Comparison of ENCODE assay signal across 8 cellular contexts in genomic region chr3:24521306-24522154, GRCh38. TPM values are rescaled to one million over a fixed set of nuclear protein-coding genes. Genes with fewer than 3 reads are reported as not detected.
A peak's percentile ranks its signal among the peaks of the same experiment; 100 is the strongest.
DNase-seq lines count a peak whose midpoint lies in the region; ATAC-seq and TF ChIP-seq lines count a peak whose summit lies in the region.

No MANE protein-coding gene starts in this region.

- no peaks in the 10 kb centered on the region for H3K36me3 Mint-ChIP-seq in activated T-cell treated with anti-CD3 and anti-CD28 coated beads, Interleukin-2, amount 50 U/mL, for 4 hours (ENCODE audit: insufficient read depth)
- H3K36me3 Mint-ChIP-seq in nephron (ENCODE audit: low read depth), result no peaks in the 10 kb centered on the region

- peaks cover 46% of the 10 kb centered on the region for H3K27me3 Mint-ChIP-seq in activated T-cell treated with anti-CD3 and anti-CD28 coated beads, Interleukin-2, amount 50 U/mL, for 4 hours (ENCODE audit: low read depth)
- H3K27me3 Mint-ChIP-seq in nephron (ENCODE audit: low read depth), result peaks cover 82% of the 10 kb centered on the region

- peak overlapping the region; percentile 10 to 74 (median 31) for H3K27ac Mint-ChIP-seq in nephron

- H3K9me3 Mint-ChIP-seq in activated T-cell treated with anti-CD3 and anti-CD28 coated beads, Interleukin-2, amount 50 U/mL, for 4 hours, result no peaks in the 10 kb centered on the region
- no peaks in the 10 kb centered on the region for H3K9me3 Mint-ChIP-seq in nephron

- no peak overlapping the region for H3K4me3 Mint-ChIP-seq in activated T-cell treated with anti-CD3 and anti-CD28 coated beads, Interleukin-2, amount 50 U/mL, for 4 hours
- H3K4me3 Mint-ChIP-seq in nephron, result peak overlapping the region; percentile 76 to 83 (median 83)

- TF ChIP-seq CTCF in nephron (IDR thresholded peaks at IDR 0.05; ENCODE audit: unreplicated experiment in 3 of 3), result no peak
- no peak for TF ChIP-seq CTCF in GM10266 (IDR thresholded peaks at IDR 0.05; ENCODE audit: control insufficient read depth, insufficient read depth, low read depth, missing control alignments)

- H3K4me1 Mint-ChIP-seq in activated T-cell treated with anti-CD3 and anti-CD28 coated beads, Interleukin-2, amount 50 U/mL, for 4 hours (ENCODE audit: low read depth), result no peaks in the 10 kb centered on the region
- H3K4me1 Mint-ChIP-seq in nephron, result peaks cover 6% of the 10 kb centered on the region

- peak; percentile 35 to 49 for ATAC-seq in activated T-cell treated with anti-CD3 and anti-CD28 coated beads, Interleukin-2, amount 50 U/mL, for 4 hours
- ATAC-seq in SK-N-SH treated with all-trans-retinoic acid at 6 μM for 48 hours, result peak; percentile 86
- no peak for ATAC-seq in HG03095 (IDR thresholded peaks at IDR 0.05; ENCODE audit: unreplicated experiment)

- DNase-seq in activated T-cell treated with anti-CD3 and anti-CD28 coated beads, Interleukin-2, amount 50 U/mL, for 4 hours, result no peak
- no peak for DNase-seq in activated T-cell treated with anti-CD3 and anti-CD28 coated beads, Interleukin-2, amount 50 U/mL, for 1 hour
- DNase-seq in globus pallidus (ENCODE audit: low spot score), result peak; percentile 47
- no peak for DNase-seq in GM10266 (ENCODE audit: extremely low spot score)
- DNase-seq in GDM1 (lab: John Stamatoyannopoulos, UW), result no peak

TF ChIP-seq in SK-N-SH treated with all-trans-retinoic acid at 6 μM for 48 hours, 23 proteins besides CTCF, POLR2A, EP300 and RAD21:
- TF ChIP-seq PATZ1 (CRISPR knock-in tag; IDR thresholded peaks at IDR 0.05; ENCODE audit: borderline replicate concordance) (no peak), POU6F1 (CRISPR knock-in tag; IDR thresholded peaks at IDR 0.05; ENCODE audit: borderline replicate concordance, low read depth) (no peak), ARNTL (CRISPR knock-in tag; IDR thresholded peaks at IDR 0.05; ENCODE audit: borderline replicate concordance, low read depth) (no peak), CSDC2 (CRISPR knock-in tag; IDR thresholded peaks at IDR 0.05) (no peak), BACH2 (CRISPR knock-in tag; IDR thresholded peaks at IDR 0.05; ENCODE audit: borderline replicate concordance) (no peak), CSRNP3 (CRISPR knock-in tag; IDR thresholded peaks at IDR 0.05) (no peak), ISL1 (CRISPR knock-in tag; IDR thresholded peaks at IDR 0.05) (no peak), OSR1 (CRISPR knock-in tag; IDR thresholded peaks at IDR 0.05) (no peak), ESRRG (CRISPR knock-in tag; IDR thresholded peaks at IDR 0.05) (no peak)

RNA-seq across cellular contexts. Expression of gene THRB, which starts 26.9 kb away (rescaled TPM):
- not detected for total RNA-seq in activated T-cell treated with anti-CD3 and anti-CD28 coated beads, Interleukin-2, amount 50 U/mL, for 4 hours
